ENCODE assay signal across 22 cellular contexts in genomic region chr19:7228935-7229541, GRCh38.
A peak's percentile ranks its signal among the peaks of the same experiment; 100 is the strongest.
DNase-seq lines count a peak whose midpoint lies in the region; ATAC-seq, FAIRE-seq and TF ChIP-seq lines count a peak whose summit lies in the region.
"Had no signal": no experiment of that assay in that cellular context is flagged by ENCODE, and none has a peak within 500 bp of the region (broad histone marks: within the 10 kb centered on the region; RNA-seq: fewer than 3 reads in every experiment).

No MANE protein-coding gene starts in this region.

- DNase-seq in HepG2 (ENCODE audit: low spot score) = no peak
- DNase-seq in right lobe of liver = no peak
- DNase-seq in HTR-8/SVneo (ENCODE audit: insufficient read length, low spot score) = no peak
- no peak for DNase-seq in H1 (ENCODE audit: low read depth in 1 of 2, low spot score in 2 of 2)
- DNase-seq in NCI-H446 treated with DMSO at 0.1 percent for 48 hours (lab: John Stamatoyannopoulos, UW) = no peak
- DNase-seq: C1 segment of cervical spinal cord; Caco-2; CD8-positive, alpha-beta T cell; DMS 273 treated with DMSO at 0.1 percent for 48 hours; DMS79; EL; GDM1 had no signal

- H2AFZ ChIP-seq in HepG2 (ENCODE audit: low read length) = no peak overlapping the region
- H2AFZ ChIP-seq in H1 (ENCODE audit: low read length) = no peak overlapping the region
- H2AFZ ChIP-seq: GM23338 had no signal

- CTCF ChIA-PET in HepG2 (lab: Yijun Ruan, JAX; ENCODE audit: low intra/inter-chr PET ratio, low total read pairs) = no interaction called here
- CTCF ChIA-PET in H1 (lab: Charles Lee; ENCODE audit: partially characterized antibody) = no interaction called here

- H3K27ac ChIP-seq in HepG2 (ENCODE audit: extremely low read length, insufficient read depth, low read length) (no peak overlapping the region), right lobe of liver (no peak overlapping the region), H1 (ENCODE audit: low read depth, low read length) (no peak overlapping the region), temporal lobe (ENCODE audit: low read depth, low read length) (peak overlapping the region; percentile 69)
- H3K27ac ChIP-seq: 22Rv1 had no signal

- no peak overlapping the region for H2BK120ac ChIP-seq in H1 (replicated peaks; ENCODE audit: low read depth, low read length)

- H3K4me2 ChIP-seq in HepG2 (ENCODE audit: low read depth, low read length) (no peak overlapping the region), H1 (ENCODE audit: insufficient read depth in 1 of 2, low read depth in 2 of 2, low read length in 2 of 2) (no peak overlapping the region)
- H3K4me2 ChIP-seq: GM23338 had no signal

- H3K14ac ChIP-seq in H1 (ENCODE audit: insufficient read length) = no peak overlapping the region

- no peak overlapping the region for H3K4ac ChIP-seq in H1 (replicated peaks; ENCODE audit: insufficient read length, low read depth, low read length)

- H3K4me1 ChIP-seq in HepG2 (ENCODE audit: insufficient read depth, low read length) = peaks cover 31% of the 10 kb centered on the region
- H3K4me1 ChIP-seq in right lobe of liver = peaks cover 0 to 25% (median 6%) of the 10 kb centered on the region in 4 donors
- H3K4me1 ChIP-seq in H1 (replicated peaks in 1 of 4; ENCODE audit: control insufficient read depth in 3 of 4, insufficient read depth in 4 of 4, low read length in 3 of 4) = peaks cover 0 to 4% (median 1%) of the 10 kb centered on the region in 4 experiments; a peak in 4 of 7 replicates
- H3K4me1 ChIP-seq: Caco-2, HAP-1 had no signal

- H2BK12ac ChIP-seq in H1 (ENCODE audit: low read depth, low read length) = no peak overlapping the region

- no peak overlapping the region for H2BK5ac ChIP-seq in H1 (ENCODE audit: low read depth, low read length)

- WGBS in HepG2 (ENCODE audit: low lambda C conversion rate) = 87% methylated on average over 1 of the region's 1 CpG
- 75% methylated on average over 1 of the region's 1 CpG for WGBS in right lobe of liver (ENCODE audit: insufficient coverage, low coverage, low lambda C conversion rate, missing lambda C conversion rate)
- 70% methylated on average over 1 of the region's 1 CpG; no CpG with 5 or more reads in 1 of the 2 experiments for WGBS in H1 (ENCODE audit: extremely low coverage in 1 of 2, insufficient coverage in 1 of 2, insufficient read length in 1 of 2, insufficient replicate concordance in 2 of 2, low coverage in 1 of 2, low lambda C conversion rate in 2 of 2, missing lambda C conversion rate in 1 of 2), 2 experiments

- H2BK20ac ChIP-seq in H1 (ENCODE audit: low read length) = no peak overlapping the region

- TF ChIP-seq CTCF in HepG2 (CRISPR knock-in tag; IDR thresholded peaks at IDR 0.05) (no peak), right lobe of liver (IDR thresholded peaks at IDR 0.05) (no peak), H1 (IDR thresholded peaks at IDR 0.05; ENCODE audit: control extremely low read depth in 1 of 3, insufficient read depth in 1 of 3, low read depth in 1 of 3, low read length in 3 of 3) (no peak)

- intact Hi-C loops in HepG2 (cut with micrococcal nuclease; ENCODE audit: unreplicated experiment) = no loop called here
- intact Hi-C loops in right lobe of liver (cut with DNase I) = no loop called here

- in situ Hi-C loops in HepG2 (cut with HindIII; ENCODE audit: extremely low pct_ligation_motif_present, low pct_unique_long_range_greater_than_20kb) = no loop called here

- H3K23me2 ChIP-seq in H1 (ENCODE audit: low read depth, low read length) = peaks cover 7% of the 10 kb centered on the region; the same call in 1 of the 2 replicates

- no peak for FAIRE-seq in HepG2 (lab: Jason Lieb, UNC)
- FAIRE-seq in HTR-8/SVneo (lab: Jason Lieb, UNC) = peak; percentile 64
- no peak for FAIRE-seq in H1 (lab: Jason Lieb, UNC)
- FAIRE-seq: A204.1, GM12891, GM18507, H54 had no signal

- no peak overlapping the region for H2BK15ac ChIP-seq in H1 (ENCODE audit: low read length)

- no peak overlapping the region for H2AK5ac ChIP-seq in H1 (ENCODE audit: low read depth, low read length)

- H3K23ac ChIP-seq in H1 (ENCODE audit: insufficient read length) = no peak overlapping the region

- H3K9me3 ChIP-seq in HepG2 (ENCODE audit: low read length) = no peaks in the 10 kb centered on the region
- no peaks in the 10 kb centered on the region for H3K9me3 ChIP-seq in right lobe of liver
- H3K9me3 ChIP-seq in H1 (ENCODE audit: insufficient read depth in 2 of 2, low read depth in 1 of 2, low read length in 1 of 2) = no peaks in the 10 kb centered on the region
- H3K9me3 ChIP-seq: Caco-2, HAP-1 had no signal

- H3K56ac ChIP-seq in H1 (replicated peaks; ENCODE audit: insufficient read length, low read depth, low read length) = peak overlapping the region; percentile 71

- H3K4me3 ChIP-seq in HepG2 (replicated peaks in 1 of 3; ENCODE audit: insufficient read depth in 1 of 3, low read depth in 2 of 3, low read length in 3 of 3) = no peak overlapping the region
- H3K4me3 ChIP-seq in right lobe of liver = no peak overlapping the region
- no peak overlapping the region for H3K4me3 ChIP-seq in H1 (ENCODE audit: extremely low read depth in 1 of 4, insufficient read depth in 2 of 4, low read depth in 3 of 4, low read length in 4 of 4)
- H3K4me3 ChIP-seq: GM23338, HAP-1 had no signal

- no peak overlapping the region for H3K18ac ChIP-seq in H1 (ENCODE audit: extremely low read depth, low read length)

- TF ChIP-seq RAD21 in HepG2 (CRISPR knock-in tag; IDR thresholded peaks at IDR 0.05) (no peak), H1 (IDR thresholded peaks at IDR 0.05 in 1 of 2, conservative IDR thresholded peaks at IDR 0.05 in 1 of 2; ENCODE audit: low read depth in 2 of 2, low read length in 2 of 2) (no peak)

- H3K79me1 ChIP-seq in H1 (ENCODE audit: low read depth, low read length) = peaks cover 7% of the 10 kb centered on the region; the same call in 1 of the 2 replicates

- H4K91ac ChIP-seq in H1 (replicated peaks; ENCODE audit: insufficient read length, low read length) = no peak overlapping the region

- no TSS peak for BruUV-seq in HepG2 (replicated peaks; lab: Mats Ljungman, UMichigan)

- H4K20me1 ChIP-seq in HepG2 (ENCODE audit: insufficient read depth, low read length) = peaks cover 30% of the 10 kb centered on the region; the same call in 1 of the 2 replicates
- H4K20me1 ChIP-seq in H1 (replicated peaks in 1 of 2; ENCODE audit: control insufficient read depth in 1 of 2, insufficient read depth in 2 of 2, low read length in 2 of 2) = peaks cover 0 to 10% of the 10 kb centered on the region in 2 experiments

- no peak for TF ChIP-seq EP300 in HepG2 (IDR thresholded peaks at IDR 0.05; ENCODE audit: low read depth in 2 of 2, low read length in 2 of 2)
- TF ChIP-seq EP300 in HepG2 (CRISPR knock-in tag; IDR thresholded peaks at IDR 0.05; ENCODE audit: borderline replicate concordance) = no peak
- no peak for TF ChIP-seq EP300 in H1 (IDR thresholded peaks at IDR 0.05; ENCODE audit: borderline replicate concordance in 1 of 2, low read depth in 2 of 2, low read length in 2 of 2)

- ATAC-seq in HepG2 (no peak), right lobe of liver (no peak), HG02588 (IDR thresholded peaks at IDR 0.05; ENCODE audit: unreplicated experiment) (no peak), GM19467 (IDR thresholded peaks at IDR 0.05; ENCODE audit: unreplicated experiment) (no peak)
- ATAC-seq: CD8-positive, alpha-beta T cell; GM23338 had no signal

- H3K36me3 ChIP-seq in HepG2 (replicated peaks in 1 of 2; ENCODE audit: control insufficient read depth in 1 of 2, insufficient read depth in 2 of 2, low read length in 2 of 2) (no peaks in the 10 kb centered on the region; a peak in 1 of 5 replicates), right lobe of liver (no peaks in the 10 kb centered on the region), H1 (ENCODE audit: control insufficient read depth in 2 of 4, insufficient read depth in 4 of 4, low read length in 3 of 4) (no peaks in the 10 kb centered on the region)
- H3K36me3 ChIP-seq: HAP-1 had no signal

- POLR2A ChIA-PET in HepG2 (lab: Yijun Ruan, JAX) = no interaction called here
- POLR2A ChIA-PET in H1 (lab: Charles Lee; ENCODE audit: partially characterized antibody) = no interaction called here

- H4K5ac ChIP-seq in H1 (ENCODE audit: insufficient read length, low read depth, low read length) = no peak overlapping the region

- TF ChIP-seq POLR2A in HepG2 (IDR thresholded peaks at IDR 0.05; ENCODE audit: insufficient read depth in 1 of 2, low read depth in 2 of 2, low read length in 2 of 2) (no peak), right lobe of liver (IDR thresholded peaks at IDR 0.05) (no peak), H1 (IDR thresholded peaks at IDR 0.05; ENCODE audit: control extremely low read depth in 1 of 2, low read depth in 2 of 2, low read length in 2 of 2) (no peak)

- H3K27me3 ChIP-seq in HepG2 (ENCODE audit: control insufficient read depth in 1 of 2, insufficient read depth in 2 of 2, low read length in 2 of 2) = no peaks in the 10 kb centered on the region
- H3K27me3 ChIP-seq in right lobe of liver = no peaks in the 10 kb centered on the region
- no peaks in the 10 kb centered on the region for H3K27me3 ChIP-seq in H1 (replicated peaks in 1 of 4; ENCODE audit: control insufficient read depth in 3 of 4, extremely low read depth in 1 of 4, insufficient read depth in 3 of 4, low read length in 3 of 4)

- no peak overlapping the region for H3K9ac ChIP-seq in HepG2 (ENCODE audit: insufficient read depth, low read depth, low read length)
- H3K9ac ChIP-seq in H1 (replicated peaks in 1 of 4; ENCODE audit: extremely low read depth in 1 of 4, low read depth in 3 of 4, low read length in 3 of 4) = no peak overlapping the region

- H4K8ac ChIP-seq in H1 (ENCODE audit: extremely low read depth, insufficient read depth, low read length) = no peak overlapping the region

- H3K79me2 ChIP-seq in HepG2 (ENCODE audit: insufficient read depth, low read length) = peaks cover 44% of the 10 kb centered on the region
- peaks cover 4 to 29% of the 10 kb centered on the region in 2 experiments; a peak in 2 of 4 replicates for H3K79me2 ChIP-seq in H1 (ENCODE audit: control insufficient read depth in 1 of 2, insufficient read depth in 2 of 2, low read length in 2 of 2)

TF ChIP-seq in HepG2, 621 proteins besides CTCF, POLR2A, EP300 and RAD21 (continues in another document):
- TF ChIP-seq MZF1 (CRISPR knock-in tag; IDR thresholded peaks at IDR 0.05; ENCODE audit: borderline replicate concordance) (no peak), ZNF792 (CRISPR knock-in tag; IDR thresholded peaks at IDR 0.05) (no peak), PLRG1 (conservative IDR thresholded peaks at IDR 0.05) (peak; percentile 55; the same call in 1 of the 2 replicates)

TF ChIP-seq in H1, 55 proteins besides CTCF, POLR2A, EP300 and RAD21 (continues in another document):
- TF ChIP-seq SRF (IDR thresholded peaks at IDR 0.05; ENCODE audit: low read depth, low read length) (no peak), NRF1 (IDR thresholded peaks at IDR 0.05; ENCODE audit: low read depth, low read length) (no peak), TAF1 (IDR thresholded peaks at IDR 0.05; ENCODE audit: low read depth, low read length) (no peak), TCF12 (IDR thresholded peaks at IDR 0.05; ENCODE audit: low read depth, low read length) (no peak), YY1 (IDR thresholded peaks at IDR 0.05; ENCODE audit: low read depth, low read length) (no peak), MAFK (IDR thresholded peaks at IDR 0.05; ENCODE audit: low read depth, low read length) (no peak), SIN3A (conservative IDR thresholded peaks at IDR 0.05 in 1 of 2, IDR thresholded peaks at IDR 0.05 in 1 of 2; ENCODE audit: low read depth in 1 of 2, low read length in 2 of 2) (no peak), SIX5 (IDR thresholded peaks at IDR 0.05; ENCODE audit: low read depth, low read length) (no peak)
